8 cellular contexts compared by ENCODE assay signal in genomic region chr19:9309139-9309973, GRCh38. TPM values are rescaled to one million over a fixed set of nuclear protein-coding genes. Genes with fewer than 3 reads are reported as not detected.
DNase-seq lines count a peak whose midpoint lies in the region; ATAC-seq and TF ChIP-seq lines count a peak whose summit lies in the region.

Gene ZNF699, minus strand, starts transcription at chr19:9309838. Its CDS starts 4,719 bp downstream, at chr19:9305119.

- peaks cover 24 to 49% (median 37%) of the 10 kb centered on the region in 3 donors for H3K4me1 Mint-ChIP-seq in naive B cell
- H3K4me1 Mint-ChIP-seq in stimulated activated effector memory CD8-positive, alpha-beta T cell treated with anti-CD3 and anti-CD28 coated beads, Interleukin-12 subunit alpha, Interleukin-12 subunit beta, amount 100 ng/mL, for 72 hours: peaks cover 22% of the 10 kb centered on the region

- no peaks in the 10 kb centered on the region for H3K36me3 ChIP-seq in PC-9 (ENCODE audit: low read depth)

- ATAC-seq in GM21723 (IDR thresholded peaks at IDR 0.05; ENCODE audit: unreplicated experiment): peak; percentile 88
- peak; percentile 89 for ATAC-seq in naive B cell (ENCODE audit: low read depth in 2 of 2)
- ATAC-seq in stimulated activated effector memory CD8-positive, alpha-beta T cell treated with anti-CD3 and anti-CD28 coated beads, Interleukin-12 subunit alpha, Interleukin-12 subunit beta, amount 100 ng/mL, for 72 hours: peak; percentile 96

- POLR2A ChIA-PET in PC-9 (lab: Charles Lee; ENCODE audit: unreplicated experiment): no interaction called here

- peak within 1 kb of the TSS; percentile 64 for H3K4me3 ChIP-seq in PC-9

- in situ Hi-C loops in KBM-7 (cut with MboI; ENCODE audit: low pct_unique_long_range_greater_than_20kb, low sequenced_read_pairs): no loop called here

- peaks cover 9 to 18% of the 10 kb centered on the region in 2 donors for H3K36me3 Mint-ChIP-seq in naive B cell
- H3K36me3 Mint-ChIP-seq in stimulated activated effector memory CD8-positive, alpha-beta T cell treated with anti-CD3 and anti-CD28 coated beads, Interleukin-12 subunit alpha, Interleukin-12 subunit beta, amount 100 ng/mL, for 72 hours: peaks cover 40% of the 10 kb centered on the region

- TSS peak; percentile 71 for BruUV-seq in PC-9 (replicated peaks; lab: Mats Ljungman, UMichigan)

- no peaks in the 10 kb centered on the region for H3K27me3 Mint-ChIP-seq in naive B cell

- no peaks in the 10 kb centered on the region for H3K79me2 ChIP-seq in PC-9 (ENCODE audit: low read depth)

- CTCF ChIA-PET in PC-9 (lab: Charles Lee): no interaction called here

- no peaks in the 10 kb centered on the region for H3K9me2 ChIP-seq in PC-9 (ENCODE audit: insufficient read depth)

- H3K27me3 ChIP-seq in PC-9 (ENCODE audit: insufficient read depth, low read depth): no peaks in the 10 kb centered on the region

- peaks cover 0 to 24% (median 11%) of the 10 kb centered on the region in 7 donors for H3K9me3 Mint-ChIP-seq in naive B cell
- peaks cover 2% of the 10 kb centered on the region for H3K9me3 Mint-ChIP-seq in stimulated activated effector memory CD8-positive, alpha-beta T cell treated with anti-CD3 and anti-CD28 coated beads, Interleukin-12 subunit alpha, Interleukin-12 subunit beta, amount 100 ng/mL, for 72 hours

- H3K9me3 ChIP-seq in PC-9 (ENCODE audit: insufficient read depth, low read depth): peaks cover 7% of the 10 kb centered on the region; the same call in 1 of the 2 replicates

- H3K4me1 ChIP-seq in PC-9 (replicated peaks; ENCODE audit: insufficient read depth): peaks cover 9% of the 10 kb centered on the region; the same call in 1 of the 2 replicates

- peak; percentile 97 for DNase-seq in DMS53 (lab: John Stamatoyannopoulos, UW)
- peak; percentile 98 for DNase-seq in KBM-7
- DNase-seq in PC-9: peak; percentile 96
- peak; percentile 98 for DNase-seq in activated T-helper 1 cell treated with Interleukin-2 at 50 U/mL for 16 hours (ENCODE audit: low read depth)
- peak; percentile 97 for DNase-seq in fibroblast of gingiva (ENCODE audit: low read depth)
- peak; percentile 98 for DNase-seq in naive B cell
- DNase-seq in stimulated activated effector memory CD8-positive, alpha-beta T cell treated with anti-CD3 and anti-CD28 coated beads, Interleukin-12 subunit alpha, Interleukin-12 subunit beta, amount 100 ng/mL, for 72 hours (ENCODE audit: low spot score in 2 of 2): peak; percentile 95 to 99

- peak within 1 kb of the TSS; percentile 93 to 99 (median 98) for H3K27ac Mint-ChIP-seq in naive B cell
- peak within 1 kb of the TSS; percentile 96 for H3K27ac Mint-ChIP-seq in stimulated activated effector memory CD8-positive, alpha-beta T cell treated with anti-CD3 and anti-CD28 coated beads, Interleukin-12 subunit alpha, Interleukin-12 subunit beta, amount 100 ng/mL, for 72 hours

- H3K4me3 Mint-ChIP-seq in naive B cell: peak within 1 kb of the TSS; percentile 83 to 100 (median 96)
- peak within 1 kb of the TSS; percentile 78 for H3K4me3 Mint-ChIP-seq in stimulated activated effector memory CD8-positive, alpha-beta T cell treated with anti-CD3 and anti-CD28 coated beads, Interleukin-12 subunit alpha, Interleukin-12 subunit beta, amount 100 ng/mL, for 72 hours

- peaks cover 18% of the 10 kb centered on the region; the same call in 1 of the 2 replicates for H3F3A ChIP-seq in PC-9 (ENCODE audit: insufficient read depth, low read depth)

- intact Hi-C loops in PC-9 (cut with micrococcal nuclease; ENCODE audit: unreplicated experiment): loop anchor here (2.0 kb wide), 1 partner anchor 173 kb away; no protein-coding TSS in a partner anchor

- H3K4me2 ChIP-seq in PC-9: peak within 1 kb of the TSS; percentile 71

- peak within 1 kb of the TSS; percentile 99 for H2AFZ ChIP-seq in PC-9

- peak within 1 kb of the TSS; percentile 14; the same call in 1 of the 2 replicates for H3K27ac ChIP-seq in PC-9

- no peak for TF ChIP-seq CTCF in PC-9 (conservative IDR thresholded peaks at IDR 0.05)

- no peaks in the 10 kb centered on the region for H4K20me1 ChIP-seq in PC-9 (ENCODE audit: insufficient read depth)

RNA-seq across cellular contexts. Expression of gene ZNF699, which starts in this region (rescaled TPM):
- total RNA-seq in PC-9 (2021): 2.2 and 2.6 TPM in 2 replicates
- 10 to 100 TPM in 4 of 6 donors, 1 to 10 TPM in 2; 5.2 to 37.3 (median 11.3) TPM for polyA plus RNA-seq in naive B cell (ENCODE audit: low read depth in 6 of 6)

Comparison
In these comparisons a context has a peak if more than half of its experiments do, and no peak if none do; other contexts are left out.
1. Peak in every context shown above with its lines: DNase-seq, ATAC-seq, H3K4me3 ChIP-seq and H3K27ac ChIP-seq.